8 cellular contexts compared by ENCODE assay signal in the genomic region with DNA sequence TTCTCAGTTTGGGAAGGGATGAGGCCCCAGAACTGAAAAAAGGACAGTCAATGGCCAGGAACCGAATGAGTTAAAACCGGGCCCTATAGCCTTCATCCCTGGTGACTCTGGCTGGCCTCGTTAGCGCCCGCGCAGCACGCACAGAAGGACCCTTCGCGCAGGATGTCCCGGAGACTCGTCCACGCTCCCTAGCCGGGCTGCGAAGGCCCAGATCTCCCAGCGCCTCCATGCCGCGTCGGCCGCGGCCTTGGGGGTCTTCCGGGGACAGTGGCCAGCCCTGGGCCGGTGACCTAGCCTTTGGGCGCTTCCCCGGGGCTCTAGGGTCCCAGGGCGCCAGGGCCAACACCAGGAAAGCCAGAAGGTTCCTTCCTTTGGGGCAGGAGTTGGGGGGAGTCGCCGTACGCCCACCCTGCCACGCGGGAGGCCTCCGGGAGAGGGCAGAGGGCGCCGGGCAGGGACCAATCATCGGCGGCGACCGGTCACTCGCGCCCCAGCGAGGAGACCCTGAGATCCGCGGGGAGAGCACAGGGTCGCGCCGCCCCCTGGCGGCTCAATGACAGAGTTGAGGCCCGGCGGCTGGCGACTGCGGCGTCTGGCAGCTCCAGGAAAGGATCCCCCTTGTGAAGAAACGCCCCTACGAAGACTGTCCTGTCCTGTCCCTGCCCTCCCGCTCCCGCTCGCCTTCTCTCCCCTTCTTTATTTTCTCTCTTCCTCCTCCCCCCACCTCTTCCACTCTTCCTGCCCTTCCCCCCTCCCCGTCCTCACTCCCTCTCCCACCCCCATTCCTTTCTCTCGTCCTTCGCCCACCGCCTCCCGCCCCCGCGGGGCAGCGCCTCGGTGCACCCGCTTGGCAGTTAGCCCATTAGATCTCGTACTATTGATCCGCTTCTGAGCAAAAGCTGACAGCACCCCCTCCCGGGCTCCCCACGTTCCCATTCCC.
DNase-seq lines count a peak whose midpoint lies in the region; ATAC-seq and TF ChIP-seq lines count a peak whose summit lies in the region.

No MANE protein-coding gene starts in this region.

- TF ChIP-seq RAD21 in Ishikawa (IDR thresholded peaks at IDR 0.05; ENCODE audit: low read depth), result peak; percentile 67

- H3K9me3 ChIP-seq in CD4-positive, alpha-beta memory T cell (ENCODE audit: control insufficient read depth in 1 of 2, low read length in 2 of 2), result no peaks in the 10 kb centered on the region
- H3K9me3 ChIP-seq in RWPE2 (ENCODE audit: severe bottlenecking) (no peaks in the 10 kb centered on the region), psoas muscle (no peaks in the 10 kb centered on the region)

- no peak overlapping the region for H3K27ac Mint-ChIP-seq in CD4-positive, alpha-beta memory T cell
- H3K27ac Mint-ChIP-seq in activated naive CD4-positive, alpha-beta T cell treated with anti-CD3 and anti-CD28 coated beads for 36 hours, result no peak overlapping the region

- no peaks in the 10 kb centered on the region for H3K36me3 ChIP-seq in CD4-positive, alpha-beta memory T cell (ENCODE audit: insufficient read depth, low read length)
- H3K36me3 ChIP-seq in RWPE2 (ENCODE audit: low read depth), result no peaks in the 10 kb centered on the region
- H3K36me3 ChIP-seq in psoas muscle (ENCODE audit: insufficient read depth in 1 of 2, low read depth in 1 of 2), result no peaks in the 10 kb centered on the region

- H3K36me3 Mint-ChIP-seq in CD4-positive, alpha-beta memory T cell, result no peaks in the 10 kb centered on the region
- H3K36me3 Mint-ChIP-seq in activated naive CD4-positive, alpha-beta T cell treated with anti-CD3 and anti-CD28 coated beads for 36 hours (ENCODE audit: low read depth), result no peaks in the 10 kb centered on the region

- peak overlapping the region; percentile 73 to 86 (median 82) for H3K4me3 Mint-ChIP-seq in CD4-positive, alpha-beta memory T cell
- peak overlapping the region; percentile 69 for H3K4me3 Mint-ChIP-seq in activated naive CD4-positive, alpha-beta T cell treated with anti-CD3 and anti-CD28 coated beads for 36 hours

- H3K4me1 Mint-ChIP-seq in CD4-positive, alpha-beta memory T cell, result peaks cover 0 to 19% (median 4%) of the 10 kb centered on the region in 4 donors
- H3K4me1 Mint-ChIP-seq in activated naive CD4-positive, alpha-beta T cell treated with anti-CD3 and anti-CD28 coated beads for 36 hours (ENCODE audit: low read depth), result peaks cover 8% of the 10 kb centered on the region

- POLR2A ChIA-PET in CD4-positive, alpha-beta memory T cell (lab: Charles Lee; ENCODE audit: partially characterized antibody), result interaction anchor here (1.3 kb wide), 1 partner anchor 73 kb away, joined by 3 read pairs; no protein-coding TSS in a partner anchor

- H3K4me1 ChIP-seq in CD4-positive, alpha-beta memory T cell (ENCODE audit: insufficient read depth, low read length), result peaks cover 19% of the 10 kb centered on the region
- H3K4me1 ChIP-seq in RWPE2 (ENCODE audit: insufficient read depth, poor library complexity, severe bottlenecking) (no peaks in the 10 kb centered on the region), psoas muscle (peaks cover 16% of the 10 kb centered on the region)

- TF ChIP-seq CTCF in RWPE2 (IDR thresholded peaks at IDR 0.05; ENCODE audit: poor library complexity, severe bottlenecking) (peak; percentile 66), psoas muscle (IDR thresholded peaks at IDR 0.05) (peak; percentile 71)

- ATAC-seq in RWPE2 (ENCODE audit: low read depth), result peak; percentile 69
- peak; percentile 85 for ATAC-seq in Right ventricle myocardium superior (ENCODE audit: poor library complexity)
- ATAC-seq in psoas muscle, result peak; percentile 88 to 92 (median 90)
- ATAC-seq in GM19463 (IDR thresholded peaks at IDR 0.05; ENCODE audit: unreplicated experiment), result no peak
- ATAC-seq in HG02798 (IDR thresholded peaks at IDR 0.05; ENCODE audit: poor library complexity, unreplicated experiment), result no peak

- peak in 4 of 5 donors; percentile 13 to 24 (median 19) for DNase-seq in CD4-positive, alpha-beta memory T cell
- DNase-seq in RWPE2 (ENCODE audit: low spot score), result no peak
- peak; percentile 55 for DNase-seq in activated naive CD4-positive, alpha-beta T cell treated with anti-CD3 and anti-CD28 coated beads for 36 hours
- DNase-seq in Right ventricle myocardium superior, result peak; percentile 78
- peak; percentile 71 to 89 for DNase-seq in psoas muscle

- peaks cover 50% of the 10 kb centered on the region for H3K27me3 ChIP-seq in CD4-positive, alpha-beta memory T cell (ENCODE audit: insufficient read depth, low read length)
- H3K27me3 ChIP-seq in RWPE2 (ENCODE audit: insufficient read depth, poor library complexity, severe bottlenecking), result peaks cover 49% of the 10 kb centered on the region
- H3K27me3 ChIP-seq in psoas muscle (ENCODE audit: insufficient read depth in 3 of 3, low read length in 2 of 3), result peaks cover 0 to 17% (median 0%) of the 10 kb centered on the region in 3 donors

- peak overlapping the region in 1 of 2 donors; percentile 38 for H3K4me3 ChIP-seq in CD4-positive, alpha-beta memory T cell (ENCODE audit: low read length in 2 of 2)
- H3K4me3 ChIP-seq in RWPE2 (ENCODE audit: severe bottlenecking) (peak overlapping the region; percentile 20), psoas muscle (peak overlapping the region; percentile 81)

- H3K27me3 Mint-ChIP-seq in CD4-positive, alpha-beta memory T cell, result peaks cover 53 to 58% of the 10 kb centered on the region in 2 donors
- H3K27me3 Mint-ChIP-seq in activated naive CD4-positive, alpha-beta T cell treated with anti-CD3 and anti-CD28 coated beads for 36 hours (ENCODE audit: low read depth), result peaks cover 59% of the 10 kb centered on the region

- H3K27ac ChIP-seq in CD4-positive, alpha-beta memory T cell (ENCODE audit: low read depth, low read length), result no peak overlapping the region
- H3K27ac ChIP-seq in RWPE2 (ENCODE audit: poor library complexity, severe bottlenecking) (no peak overlapping the region), psoas muscle (peak overlapping the region; percentile 88)

- no peaks in the 10 kb centered on the region for H3K9me3 Mint-ChIP-seq in CD4-positive, alpha-beta memory T cell
- H3K9me3 Mint-ChIP-seq in activated naive CD4-positive, alpha-beta T cell treated with anti-CD3 and anti-CD28 coated beads for 36 hours, result no peaks in the 10 kb centered on the region

- 5 to 6% (median 6%) methylated on average over 63 to 70 of the region's 70 CpGs for WGBS in psoas muscle, 3 donors

- CTCF ChIA-PET in CD4-positive, alpha-beta memory T cell (lab: Charles Lee; ENCODE audit: partially characterized antibody), result interaction anchor here (0.7 to 6.7 kb wide), 12 partner anchors 11 to 177 kb away, joined by 3 to 49 read pairs (median 6); no protein-coding TSS in a partner anchor
- CTCF ChIA-PET in activated naive CD4-positive, alpha-beta T cell treated with anti-CD3 and anti-CD28 coated beads for 36 hours (lab: Charles Lee), result interaction anchor here (0.6 to 6.1 kb wide), 21 partner anchors 17 to 813 kb away, joined by 3 to 74 read pairs (median 4); no protein-coding TSS in a partner anchor

- intact Hi-C loops in CD4-positive, alpha-beta memory T cell (cut with micrococcal nuclease), result loop anchor here (1.0 kb wide), 2 partner anchors 77 to 130 kb away; no protein-coding TSS in a partner anchor
- intact Hi-C loops in activated naive CD4-positive, alpha-beta T cell treated with anti-CD3 and anti-CD28 coated beads for 36 hours (cut with micrococcal nuclease), result loop anchor here (1.0 kb wide), 2 partner anchors 77 to 130 kb away; no protein-coding TSS in a partner anchor
- intact Hi-C loops in Right ventricle myocardium superior (cut with DNase I), result loop anchor here (5.0 to 10.0 kb wide), 2 partner anchors 79 to 153 kb away; no protein-coding TSS in a partner anchor
- intact Hi-C loops in psoas muscle (cut with DNase I), result loop anchor here (1.0 to 5.0 kb wide), 4 partner anchors 39 to 77 kb away; partner anchors contain the start of gene LBX1 (in 1 of the 2)

- TF ChIP-seq EP300 in Ishikawa (IDR thresholded peaks at IDR 0.05; ENCODE audit: borderline replicate concordance), result no peak

TF ChIP-seq in Ishikawa, 13 proteins besides CTCF, POLR2A, EP300 and RAD21:
- 0 out of 2 replicates have a peak, but pooled peaks have one; percentile 22 for TF ChIP-seq YY1 (IDR thresholded peaks at IDR 0.05; ENCODE audit: low read depth)
- no peak for TF ChIP-seq TCF12 (IDR thresholded peaks at IDR 0.05; ENCODE audit: low read depth)
- peak; percentile 95 for TF ChIP-seq ZBTB7A (IDR thresholded peaks at IDR 0.05; ENCODE audit: low read depth)
- TF ChIP-seq TEAD4 (IDR thresholded peaks at IDR 0.05), result no peak
- 0 out of 2 replicates have a peak, but pooled peaks have one; percentile 32 for TF ChIP-seq EGR1 (IDR thresholded peaks at IDR 0.05)

Comparison
In these comparisons a context has a peak if more than half of its experiments do, and no peak if none do; other contexts are left out.
1. ATAC-seq: peak in RWPE2 (single experiment), Right ventricle myocardium superior (single experiment) and psoas muscle (4 of 4); none in GM19463 (single experiment) and HG02798 (single experiment).